9 cellular contexts compared by ENCODE assay signal in the genomic region with DNA sequence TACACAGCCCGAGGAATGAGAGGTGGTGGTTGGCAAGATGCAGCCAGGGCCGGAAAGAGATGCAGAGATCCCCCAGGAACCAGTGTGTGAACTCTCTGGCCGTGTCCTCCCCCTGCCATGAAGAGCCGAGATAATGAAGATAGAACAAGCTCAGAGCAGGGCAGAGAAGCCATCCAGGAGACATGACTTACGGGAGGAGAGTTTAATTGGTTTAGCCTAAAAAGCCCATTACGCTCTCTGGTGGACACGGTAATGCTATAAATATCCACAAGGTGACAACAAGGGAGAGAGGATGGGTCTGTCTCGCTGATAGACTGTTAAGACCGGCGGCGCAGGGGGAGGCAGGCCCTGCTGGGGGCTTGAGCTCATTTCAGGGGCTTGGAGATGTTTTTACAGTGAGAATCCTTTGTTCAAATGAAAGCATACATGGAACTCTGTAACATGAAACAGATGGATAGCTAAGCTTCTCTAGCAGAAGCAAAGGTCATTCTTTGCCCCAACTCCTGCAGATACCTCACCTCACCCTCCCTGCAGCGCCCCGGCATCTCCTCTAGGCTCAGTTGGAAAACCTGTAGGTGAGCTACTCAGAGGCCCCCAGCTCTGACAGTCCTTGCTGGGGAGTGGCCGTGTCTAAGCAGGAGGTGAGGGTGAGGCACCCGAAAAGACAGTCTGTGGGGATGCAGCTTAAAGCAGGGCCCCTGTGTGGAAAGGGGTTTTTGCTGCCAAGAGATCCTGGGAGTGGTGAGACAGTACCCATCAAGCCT. TPM values are rescaled to one million over a fixed set of nuclear protein-coding genes. Genes with fewer than 3 reads are reported as not detected.
DNase-seq lines count a peak whose midpoint lies in the region; ATAC-seq, FAIRE-seq and TF ChIP-seq lines count a peak whose summit lies in the region.
"Had no signal": no experiment of that assay in that cellular context is flagged by ENCODE, and none has a peak within 500 bp of the region (broad histone marks: within the 10 kb centered on the region; RNA-seq: fewer than 3 reads in every experiment).

No MANE protein-coding gene starts in this region.

- no peak overlapping the region for H3K27ac ChIP-seq in GM23338 (ENCODE audit: low read depth)
- H3K27ac ChIP-seq in OCI-LY3 (ENCODE audit: low read length), result no peak overlapping the region

- H4K20me1 ChIP-seq in GM23338 (replicated peaks; ENCODE audit: insufficient read depth) (no peaks in the 10 kb centered on the region), OCI-LY3 (ENCODE audit: insufficient read depth, low read length) (no peaks in the 10 kb centered on the region)

- H3K4me1 Mint-ChIP-seq in GM23338 (peaks cover 17% of the 10 kb centered on the region), progenitor cell of endocrine pancreas (ENCODE audit: low read depth) (peaks cover 3% of the 10 kb centered on the region)

- H2AFZ ChIP-seq in GM23338 (peak overlapping the region; percentile 100), OCI-LY3 (ENCODE audit: low read depth, low read length) (no peak overlapping the region)

- DNase-seq in GM23338 (ENCODE audit: low spot score) (peak; percentile 70), fibroblast of villous mesenchyme (ENCODE audit: low read depth) (no peak), progenitor cell of endocrine pancreas (ENCODE audit: low spot score, unreplicated experiment) (no peak), NK-92 (lab: John Stamatoyannopoulos, UW; ENCODE audit: unreplicated experiment) (no peak), OCI-M2 (lab: John Stamatoyannopoulos, UW; ENCODE audit: unreplicated experiment) (no peak), urothelium cell line (ENCODE audit: low spot score) (no peak)
- DNase-seq: effector memory CD4-positive, alpha-beta T cell had no signal

- H3F3A ChIP-seq in GM23338 (replicated peaks; ENCODE audit: low read depth), result no peaks in the 10 kb centered on the region

- H3K9me2 ChIP-seq in GM23338 (ENCODE audit: insufficient read depth), result no peaks in the 10 kb centered on the region

- H3K36me3 ChIP-seq in GM23338 (ENCODE audit: insufficient read depth) (no peaks in the 10 kb centered on the region), OCI-LY3 (replicated peaks; ENCODE audit: low read depth, low read length) (no peaks in the 10 kb centered on the region)

- H3K27ac Mint-ChIP-seq in GM23338 (no peak overlapping the region), progenitor cell of endocrine pancreas (no peak overlapping the region)

- peak; percentile 58 for ATAC-seq in GM23338

- TF ChIP-seq CTCF in GM23338 (conservative IDR thresholded peaks at IDR 0.05; ENCODE audit: low read depth in 2 of 2) (peak; percentile 11 to 43; a peak in 2 of 4 replicates), OCI-LY3 (IDR thresholded peaks at IDR 0.05; ENCODE audit: low read depth, low read length) (no peak), fibroblast of villous mesenchyme (IDR thresholded peaks at IDR 0.05; ENCODE audit: insufficient read depth, low read depth, low read length) (no peak), progenitor cell of endocrine pancreas (IDR thresholded peaks at IDR 0.05; ENCODE audit: unreplicated experiment) (no peak)

- H3K9ac ChIP-seq in OCI-LY3 (ENCODE audit: low read length), result no peak overlapping the region

- H3K36me3 Mint-ChIP-seq in GM23338 (ENCODE audit: low read depth) (no peaks in the 10 kb centered on the region), progenitor cell of endocrine pancreas (ENCODE audit: insufficient read depth) (no peaks in the 10 kb centered on the region)

- no peaks in the 10 kb centered on the region; the same call in 2 of the 3 replicates for H3K9me3 Mint-ChIP-seq in GM23338
- no peaks in the 10 kb centered on the region for H3K9me3 Mint-ChIP-seq in progenitor cell of endocrine pancreas (ENCODE audit: low read depth)

- peak overlapping the region; percentile 67 for H3K4me3 Mint-ChIP-seq in GM23338
- H3K4me3 Mint-ChIP-seq in progenitor cell of endocrine pancreas (ENCODE audit: low read depth), result peak overlapping the region; percentile 6

- peaks cover 7% of the 10 kb centered on the region; the same call in 1 of the 2 replicates for H3K4me1 ChIP-seq in GM23338 (ENCODE audit: insufficient read depth)
- H3K4me1 ChIP-seq in OCI-LY3 (ENCODE audit: low read length), result no peaks in the 10 kb centered on the region

- H3K27me3 ChIP-seq in GM23338 (ENCODE audit: insufficient read depth), result no peaks in the 10 kb centered on the region
- 0 out of 2 replicates have a peak, but pooled peaks cover 5% of the 10 kb centered on the region for H3K27me3 ChIP-seq in OCI-LY3 (ENCODE audit: low read depth, low read length)

- no peaks in the 10 kb centered on the region for H3K9me3 ChIP-seq in OCI-LY3 (ENCODE audit: insufficient read depth, low read length)

- H3K4me2 ChIP-seq in GM23338 (peak overlapping the region; percentile 75), OCI-LY3 (ENCODE audit: low read length) (peak overlapping the region; percentile 42)

- FAIRE-seq in urothelium cell line (lab: Jason Lieb, UNC), result no peak
- FAIRE-seq: G401.6 had no signal

- H3K4me3 ChIP-seq in GM23338 (peak overlapping the region; percentile 50), OCI-LY3 (ENCODE audit: low read length) (peak overlapping the region; percentile 62), fibroblast of villous mesenchyme (ENCODE audit: low read depth, low read length) (peak overlapping the region; percentile 39)

- H3K27me3 Mint-ChIP-seq in GM23338 (ENCODE audit: insufficient read depth, low read depth, poor library complexity), result peaks cover 3% of the 10 kb centered on the region
- H3K27me3 Mint-ChIP-seq in progenitor cell of endocrine pancreas, result peaks cover 19% of the 10 kb centered on the region

- no peaks in the 10 kb centered on the region for H3K79me2 ChIP-seq in GM23338 (replicated peaks; ENCODE audit: insufficient read depth)
- H3K79me2 ChIP-seq in OCI-LY3 (ENCODE audit: low read length), result no peaks in the 10 kb centered on the region

TF ChIP-seq in GM23338, 12 proteins besides CTCF, POLR2A, EP300 and RAD21 (continues in another document):
- TF ChIP-seq, protein P1, sequence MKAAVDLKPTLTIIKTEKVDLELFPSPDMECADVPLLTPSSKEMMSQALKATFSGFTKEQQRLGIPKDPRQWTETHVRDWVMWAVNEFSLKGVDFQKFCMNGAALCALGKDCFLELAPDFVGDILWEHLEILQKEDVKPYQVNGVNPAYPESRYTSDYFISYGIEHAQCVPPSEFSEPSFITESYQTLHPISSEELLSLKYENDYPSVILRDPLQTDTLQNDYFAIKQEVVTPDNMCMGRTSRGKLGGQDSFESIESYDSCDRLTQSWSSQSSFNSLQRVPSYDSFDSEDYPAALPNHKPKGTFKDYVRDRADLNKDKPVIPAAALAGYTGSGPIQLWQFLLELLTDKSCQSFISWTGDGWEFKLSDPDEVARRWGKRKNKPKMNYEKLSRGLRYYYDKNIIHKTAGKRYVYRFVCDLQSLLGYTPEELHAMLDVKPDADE (IDR thresholded peaks at IDR 0.05), result no peak

RNA-seq across cellular contexts. Expression of a gene that starts 40.8 kb away (rescaled TPM):
- 0.23 and 0.38 TPM in 2 replicates for total RNA-seq in GM23338 (2014; rRNA removed; shearing (Covaris generic))
- 0.16 and 0.21 TPM in 2 replicates for polyA plus RNA-seq in GM23338 (2016; fragmentation: Nextera tagmentation; extraction: Ambion mirVana)
- total RNA-seq in fibroblast of villous mesenchyme, result 67.8 and 68.3 TPM in 2 replicates
- total RNA-seq in progenitor cell of endocrine pancreas, result 3.6 and 3.7 TPM in 2 replicates

Comparison
In these comparisons a context has a peak if more than half of its experiments do, and no peak if none do; other contexts are left out.
1. CTCF ChIP-seq: peak in GM23338 (2 of 2); none in OCI-LY3 (single experiment), fibroblast of villous mesenchyme (single experiment) and progenitor cell of endocrine pancreas (single experiment).
2. RNA of a gene that starts 40.8 kb away (total RNA-seq): 67.8 to 68.3 TPM in fibroblast of villous mesenchyme; 3.6 to 3.7 TPM in progenitor cell of endocrine pancreas and 0.23 to 0.38 TPM in GM23338; every median in the first group is over 10 times any median in the second.
3. Peak in every context shown above with its lines, with median percentiles within 50 percentile points of each other: H3K4me3 ChIP-seq.